Comparison of ENCODE assay signal across 22 cellular contexts in genomic region chr12:12190087-12190809, GRCh38.
A peak's percentile ranks its signal among the peaks of the same experiment; 100 is the strongest.
DNase-seq lines count a peak whose midpoint lies in the region.
"Had no signal": no experiment of that assay in that cellular context is flagged by ENCODE, and none has a peak within 500 bp of the region (broad histone marks: within the 10 kb centered on the region; RNA-seq: fewer than 3 reads in every experiment).

No MANE protein-coding gene starts in this region.

- H3K4me2 ChIP-seq in mesendoderm (ENCODE audit: low read length), result no peak overlapping the region
- H3K4me2 ChIP-seq: smooth muscle cell had no signal

- no CpG with 5 or more reads among the region's 1 CpG for WGBS in mesendoderm (ENCODE audit: extremely low coverage, insufficient coverage, low lambda C conversion rate)

- no peak overlapping the region for H3K23ac ChIP-seq in mesendoderm (ENCODE audit: low read length)

- intact Hi-C loops in head of caudate nucleus (cut with DNase I), result no loop called here

- H2BK120ac ChIP-seq in mesendoderm (ENCODE audit: low read depth, low read length), result no peak overlapping the region

- no peak overlapping the region for H4K5ac ChIP-seq in mesendoderm (ENCODE audit: low read length)

- no peak overlapping the region for H3K4me3 ChIP-seq in Jurkat, Clone E6-1 (ENCODE audit: low read length)
- H3K4me3 ChIP-seq in mesendoderm (ENCODE audit: low read length), result no peak overlapping the region
- H3K4me3 ChIP-seq: ascending aorta, dorsolateral prefrontal cortex, heart right ventricle, SJCRH30, smooth muscle cell had no signal

- H2BK15ac ChIP-seq in mesendoderm (replicated peaks; ENCODE audit: low read depth), result no peak overlapping the region

- H3K27me3 ChIP-seq in mesendoderm (ENCODE audit: insufficient read depth, low read length, poor library complexity), result no peaks in the 10 kb centered on the region
- H3K27me3 ChIP-seq: ascending aorta, dorsolateral prefrontal cortex, heart right ventricle, SJCRH30 had no signal

- H3K9ac ChIP-seq in mesendoderm (ENCODE audit: low read length), result no peak overlapping the region

- no peak overlapping the region for H3K56ac ChIP-seq in mesendoderm (ENCODE audit: low read length)

- no peak overlapping the region for H2BK5ac ChIP-seq in mesendoderm (ENCODE audit: low read length)

- H4K8ac ChIP-seq in mesendoderm (ENCODE audit: low read depth, low read length), result peak overlapping the region; percentile 93

- peaks cover 7% of the 10 kb centered on the region for H3K4me1 ChIP-seq in mesendoderm (ENCODE audit: control insufficient read depth, low read depth, low read length)
- H3K4me1 ChIP-seq: SJCRH30 had no signal

- peak overlapping the region; percentile 9 for H3K4ac ChIP-seq in mesendoderm (ENCODE audit: low read depth, low read length)

- DNase-seq in EH (ENCODE audit: low read depth) (peak; percentile 36), amniotic epithelial cell (ENCODE audit: low read depth) (peak; percentile 12), mesendoderm (peak; percentile 64), hepatic stellate cell (ENCODE audit: low spot score) (no peak), head of caudate nucleus (no peak)
- peak; percentile 15 for DNase-seq in Jurkat, Clone E6-1 (ENCODE audit: low read depth, low spot score)
- DNase-seq in activated CD4-positive, CD25-positive, alpha-beta regulatory T cell treated with anti-CD3 and anti-CD28 coated beads, Interleukin-2, amount 50 U/mL, for 72 hours, result no peak
- DNase-seq: activated CD4-positive, alpha-beta T cell treated with anti-CD3 and anti-CD28 coated beads, Interleukin-2, amount 50 U/mL, for 1 hour; dorsolateral prefrontal cortex; heart right ventricle; naive thymus-derived CD8-positive, alpha-beta T cell; NCI-H1694 treated with DMSO at 0.1 percent for 48 hours; NCI-H2171 treated with DMSO at 0.1 percent for 48 hours; NCI-H524; retina; SJCRH30; stimulated activated CD4-positive, alpha-beta T cell treated with anti-CD3 and anti-CD28 coated beads, Interleukin-2, amount 100 ng/mL, for 24 hours; T-helper 1 cell had no signal

- peak overlapping the region; percentile 18 for H3K18ac ChIP-seq in mesendoderm (ENCODE audit: low read length)

- peaks cover 9% of the 10 kb centered on the region for H3K79me1 ChIP-seq in mesendoderm (ENCODE audit: low read length)

- H3K79me2 ChIP-seq in mesendoderm (ENCODE audit: control insufficient read depth, insufficient read depth, low read length), result peaks cover 16% of the 10 kb centered on the region

- no peaks in the 10 kb centered on the region for H3K36me3 ChIP-seq in mesendoderm (ENCODE audit: control insufficient read depth, insufficient read depth, low read length)
- H3K36me3 ChIP-seq: ascending aorta, SJCRH30 had no signal

- no peak overlapping the region for H3K27ac ChIP-seq in mesendoderm (ENCODE audit: low read depth, low read length)
- H3K27ac ChIP-seq: ascending aorta, C4-2B, dorsolateral prefrontal cortex, epithelial cell of prostate, heart right ventricle, SJCRH30 had no signal

- no peak overlapping the region for H2AK5ac ChIP-seq in mesendoderm (ENCODE audit: low read length)

Comparison
In these comparisons a context has a peak if more than half of its experiments do, and no peak if none do; other contexts are left out.
1. DNase-seq: peak in EH (single experiment), Jurkat, Clone E6-1 (single experiment), amniotic epithelial cell (single experiment) and mesendoderm (single experiment); none in activated CD4-positive, CD25-positive, alpha-beta regulatory T cell treated with anti-CD3 and anti-CD28 coated beads, Interleukin-2, amount 50 U/mL, for 72 hours (single experiment), hepatic stellate cell (single experiment) and head of caudate nucleus (0 of 42).